1 cellular context compared by ENCODE assay signal in genomic region chr9:21153688-21154608, GRCh38.
TF ChIP-seq lines count a peak whose summit lies in the region.

No MANE protein-coding gene starts in this region.

TF ChIP-seq in HepG2, 621 proteins besides CTCF, POLR2A, EP300 and RAD21:
- no peak for TF ChIP-seq AFF4 (CRISPR knock-in tag; IDR thresholded peaks at IDR 0.05)
- no peak for TF ChIP-seq AGO1 (IDR thresholded peaks at IDR 0.05; ENCODE audit: low read depth, low read length, poor library complexity, severe bottlenecking)
- no peak for TF ChIP-seq ZBTB44 (CRISPR knock-in tag; IDR thresholded peaks at IDR 0.05)
- TF ChIP-seq MAFF (IDR thresholded peaks at IDR 0.05; ENCODE audit: low read depth, low read length) = no peak
- no peak for TF ChIP-seq ZNF142 (CRISPR knock-in tag; IDR thresholded peaks at IDR 0.05)
- no peak for TF ChIP-seq SNRNP70 (IDR thresholded peaks at IDR 0.05; ENCODE audit: low read depth, low read length)
- TF ChIP-seq STAT5B (CRISPR knock-in tag; IDR thresholded peaks at IDR 0.05) = no peak
